Comparison of ENCODE assay signal across 12 cellular contexts in the genomic region with DNA sequence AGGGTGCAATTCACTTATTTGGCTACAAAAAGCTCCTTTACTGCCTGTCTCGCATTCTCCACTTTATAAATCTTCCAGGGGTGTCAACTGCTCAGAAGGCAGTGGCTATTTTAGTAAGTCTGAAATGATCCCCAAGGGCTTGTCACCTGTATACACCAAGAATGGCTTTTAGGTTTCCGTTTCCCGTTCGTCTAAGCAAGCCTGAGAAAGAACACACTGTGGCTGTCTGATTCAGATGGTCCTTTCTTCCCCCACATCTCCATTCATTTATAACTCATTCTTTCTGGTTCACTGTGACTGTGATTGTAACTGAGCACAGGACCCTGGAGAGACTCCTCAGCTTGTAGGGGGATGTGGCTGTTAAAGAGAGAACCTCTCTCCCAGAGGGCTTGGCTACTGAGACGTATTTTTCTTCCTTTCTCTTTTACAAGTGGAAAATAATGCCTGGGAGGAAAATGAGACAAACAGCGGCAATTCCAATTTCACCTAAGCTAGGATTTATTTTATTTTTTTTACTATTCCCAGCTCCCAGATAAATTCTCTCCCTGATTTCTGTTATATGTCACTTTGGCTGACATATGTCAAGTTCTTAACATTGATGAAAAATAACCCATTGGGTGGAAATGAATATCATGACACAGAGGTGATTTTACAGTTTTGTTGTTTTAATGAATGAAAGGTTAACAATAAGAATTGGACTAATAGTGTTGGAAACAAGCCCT.
DNase-seq lines count a peak whose midpoint lies in the region; ATAC-seq, FAIRE-seq and TF ChIP-seq lines count a peak whose summit lies in the region.
"Had no signal": no experiment of that assay in that cellular context is flagged by ENCODE, and none has a peak within 500 bp of the region (broad histone marks: within the 10 kb centered on the region; RNA-seq: fewer than 3 reads in every experiment).

No MANE protein-coding gene starts in this region.

- H3K4me3 ChIP-seq in GM08714 (ENCODE audit: low read length) (peak overlapping the region; percentile 39; the same call in 1 of the 2 replicates), HepG2 (replicated peaks in 1 of 3; ENCODE audit: insufficient read depth in 1 of 3, low read depth in 2 of 3, low read length in 3 of 3) (no peak overlapping the region), pancreas (no peak overlapping the region)
- H3K4me3 ChIP-seq: left lung had no signal

- peaks cover 0 to 7% of the 10 kb centered on the region in 2 experiments; a peak in 2 of 5 replicates for H3K27me3 ChIP-seq in HepG2 (ENCODE audit: control insufficient read depth in 1 of 2, insufficient read depth in 2 of 2, low read length in 2 of 2)
- no peaks in the 10 kb centered on the region for H3K27me3 ChIP-seq in pancreas
- H3K27me3 ChIP-seq: left lung had no signal

- WGBS in HepG2 (ENCODE audit: low lambda C conversion rate): 29% methylated on average over 6 of the region's 6 CpGs
- 82 to 84% methylated on average over 6 of the region's 6 CpGs for WGBS in pancreas, 2 donors

- intact Hi-C loops in HepG2 (cut with micrococcal nuclease; ENCODE audit: unreplicated experiment): no loop called here
- intact Hi-C loops in pancreas (cut with DNase I): no loop called here

- no peaks in the 10 kb centered on the region for H3K9me3 Mint-ChIP-seq in central memory CD8-positive, alpha-beta T cell

- H3K4me1 ChIP-seq in HepG2 (ENCODE audit: insufficient read depth, low read length) (no peaks in the 10 kb centered on the region), pancreas (no peaks in the 10 kb centered on the region)

- CTCF ChIA-PET in HepG2 (lab: Yijun Ruan, JAX; ENCODE audit: low intra/inter-chr PET ratio, low total read pairs): no interaction called here

- peak overlapping the region; percentile 72 for H3K27ac Mint-ChIP-seq in central memory CD8-positive, alpha-beta T cell (ENCODE audit: low read depth)

- FAIRE-seq in HepG2 (lab: Jason Lieb, UNC) (no peak), pancreas (lab: Jason Lieb, UNC) (no peak)
- FAIRE-seq: bronchial epithelial cell had no signal

- peak; percentile 24 for ATAC-seq in GM19035 (IDR thresholded peaks at IDR 0.05; ENCODE audit: unreplicated experiment)
- ATAC-seq in HG03108 (IDR thresholded peaks at IDR 0.05; ENCODE audit: unreplicated experiment): peak; percentile 36
- no peak for ATAC-seq in central memory CD8-positive, alpha-beta T cell (replicated peaks; ENCODE audit: extremely low read depth, poor library complexity, severe bottlenecking)
- no peak for ATAC-seq in HepG2
- no peak for ATAC-seq in pancreas
- ATAC-seq: left lung had no signal

- H3K36me3 Mint-ChIP-seq in central memory CD8-positive, alpha-beta T cell (ENCODE audit: insufficient read depth): peaks cover 12% of the 10 kb centered on the region

- H4K20me1 ChIP-seq in HepG2 (ENCODE audit: insufficient read depth, low read length): no peaks in the 10 kb centered on the region

- no peak for DNase-seq in central memory CD8-positive, alpha-beta T cell (ENCODE audit: low spot score in 2 of 2)
- no peak for DNase-seq in NCI-H1436 treated with DMSO at 0.1 percent for 48 hours (lab: John Stamatoyannopoulos, UW)
- no peak for DNase-seq in HepG2 (ENCODE audit: low spot score)
- DNase-seq in pancreas: no peak
- no peak for DNase-seq in ureter (ENCODE audit: low spot score)
- DNase-seq: DMS153, left lung, NCI-H1048 had no signal

- BruUV-seq in HepG2 (replicated peaks; lab: Mats Ljungman, UMichigan): no TSS peak

- H3K36me3 ChIP-seq in HepG2 (replicated peaks in 1 of 2; ENCODE audit: control insufficient read depth in 1 of 2, insufficient read depth in 2 of 2, low read length in 2 of 2) (no peaks in the 10 kb centered on the region), pancreas (no peaks in the 10 kb centered on the region)
- H3K36me3 ChIP-seq: left lung had no signal

- H3K79me2 ChIP-seq in HepG2 (ENCODE audit: insufficient read depth, low read length): no peaks in the 10 kb centered on the region

- POLR2A ChIA-PET in HepG2 (lab: Yijun Ruan, JAX): no interaction called here

- H3K4me3 Mint-ChIP-seq in central memory CD8-positive, alpha-beta T cell: peak overlapping the region; percentile 13

- TF ChIP-seq RAD21 in HepG2 (CRISPR knock-in tag; IDR thresholded peaks at IDR 0.05): no peak

- in situ Hi-C loops in HepG2 (cut with HindIII; ENCODE audit: extremely low pct_ligation_motif_present, low pct_unique_long_range_greater_than_20kb): no loop called here

- H3K9ac ChIP-seq in HepG2 (ENCODE audit: insufficient read depth, low read depth, low read length): no peak overlapping the region

- peaks cover 38% of the 10 kb centered on the region for H3K4me1 Mint-ChIP-seq in central memory CD8-positive, alpha-beta T cell

- no peaks in the 10 kb centered on the region for H3K27me3 Mint-ChIP-seq in central memory CD8-positive, alpha-beta T cell

- H3K27ac ChIP-seq in HepG2 (ENCODE audit: extremely low read length, insufficient read depth, low read length) (no peak overlapping the region), pancreas (no peak overlapping the region)
- H3K27ac ChIP-seq: left lung had no signal

- TF ChIP-seq CTCF in HepG2 (CRISPR knock-in tag; IDR thresholded peaks at IDR 0.05) (no peak), pancreas (IDR thresholded peaks at IDR 0.05) (no peak)

- no peak for TF ChIP-seq POLR2A in HepG2 (IDR thresholded peaks at IDR 0.05; ENCODE audit: insufficient read depth in 1 of 2, low read depth in 2 of 2, low read length in 2 of 2)

- H2AFZ ChIP-seq in HepG2 (ENCODE audit: low read length): no peak overlapping the region

- no peak overlapping the region for H3K4me2 ChIP-seq in HepG2 (ENCODE audit: low read depth, low read length)

- TF ChIP-seq EP300 in HepG2 (IDR thresholded peaks at IDR 0.05; ENCODE audit: low read depth in 2 of 2, low read length in 2 of 2) (no peak), HepG2 (CRISPR knock-in tag; IDR thresholded peaks at IDR 0.05; ENCODE audit: borderline replicate concordance) (no peak)

- no peaks in the 10 kb centered on the region for H3K9me3 ChIP-seq in HepG2 (ENCODE audit: low read length)
- no peaks in the 10 kb centered on the region for H3K9me3 ChIP-seq in pancreas

TF ChIP-seq in HepG2, 621 proteins besides CTCF, POLR2A, EP300 and RAD21 (continues in another document):
- TF ChIP-seq, protein P1, sequence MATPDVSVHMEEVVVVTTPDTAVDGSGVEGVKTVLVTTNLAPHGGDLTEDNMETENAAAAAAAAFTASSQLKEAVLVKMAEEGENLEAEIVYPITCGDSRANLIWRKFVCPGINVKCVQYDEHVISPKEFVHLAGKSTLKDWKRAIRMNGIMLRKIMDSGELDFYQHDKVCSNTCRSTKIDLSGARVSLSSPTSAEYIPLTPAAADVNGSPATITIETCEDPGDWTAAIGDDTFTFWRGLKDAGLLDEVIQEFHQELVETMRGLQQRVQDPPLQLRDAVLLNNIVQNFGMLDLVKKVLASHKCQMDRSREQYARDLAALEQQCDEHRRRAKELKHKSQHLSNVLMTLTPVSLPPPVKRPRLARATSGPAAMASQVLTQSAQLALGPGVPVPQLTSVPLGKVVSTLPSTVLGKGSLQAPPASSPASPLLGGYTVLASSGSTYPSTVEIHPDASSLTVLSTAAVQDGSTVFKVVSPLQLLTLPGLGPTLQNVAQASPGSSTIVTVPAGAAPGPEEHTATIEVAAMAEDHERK (CRISPR knock-in tag; IDR thresholded peaks at IDR 0.05; ENCODE audit: low read depth): no peak
- TF ChIP-seq YEATS4 (CRISPR knock-in tag; IDR thresholded peaks at IDR 0.05; ENCODE audit: borderline replicate concordance) (no peak), NONO (IDR thresholded peaks at IDR 0.05) (no peak), NONO (CRISPR knock-in tag; conservative IDR thresholded peaks at IDR 0.05) (no peak), SATB2 (CRISPR knock-in tag; IDR thresholded peaks at IDR 0.05) (no peak), GTF2F1 (IDR thresholded peaks at IDR 0.05; ENCODE audit: low read length) (no peak), NFATC3 (CRISPR knock-in tag; IDR thresholded peaks at IDR 0.05) (no peak), ZNF501 (CRISPR knock-in tag; IDR thresholded peaks at IDR 0.05) (no peak), ZBTB1 (CRISPR knock-in tag; IDR thresholded peaks at IDR 0.05; ENCODE audit: borderline replicate concordance) (no peak), ZBTB21 (CRISPR knock-in tag; IDR thresholded peaks at IDR 0.05) (no peak), ZNF615 (CRISPR knock-in tag; IDR thresholded peaks at IDR 0.05; ENCODE audit: borderline replicate concordance) (no peak)
- TF ChIP-seq, protein P2, sequence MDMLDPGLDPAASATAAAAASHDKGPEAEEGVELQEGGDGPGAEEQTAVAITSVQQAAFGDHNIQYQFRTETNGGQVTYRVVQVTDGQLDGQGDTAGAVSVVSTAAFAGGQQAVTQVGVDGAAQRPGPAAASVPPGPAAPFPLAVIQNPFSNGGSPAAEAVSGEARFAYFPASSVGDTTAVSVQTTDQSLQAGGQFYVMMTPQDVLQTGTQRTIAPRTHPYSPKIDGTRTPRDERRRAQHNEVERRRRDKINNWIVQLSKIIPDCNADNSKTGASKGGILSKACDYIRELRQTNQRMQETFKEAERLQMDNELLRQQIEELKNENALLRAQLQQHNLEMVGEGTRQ (IDR thresholded peaks at IDR 0.05; ENCODE audit: low read depth, low read length): no peak
- TF ChIP-seq, protein P2 (CRISPR knock-in tag; IDR thresholded peaks at IDR 0.05; ENCODE audit: borderline replicate concordance): no peak
- TF ChIP-seq, protein P3, sequence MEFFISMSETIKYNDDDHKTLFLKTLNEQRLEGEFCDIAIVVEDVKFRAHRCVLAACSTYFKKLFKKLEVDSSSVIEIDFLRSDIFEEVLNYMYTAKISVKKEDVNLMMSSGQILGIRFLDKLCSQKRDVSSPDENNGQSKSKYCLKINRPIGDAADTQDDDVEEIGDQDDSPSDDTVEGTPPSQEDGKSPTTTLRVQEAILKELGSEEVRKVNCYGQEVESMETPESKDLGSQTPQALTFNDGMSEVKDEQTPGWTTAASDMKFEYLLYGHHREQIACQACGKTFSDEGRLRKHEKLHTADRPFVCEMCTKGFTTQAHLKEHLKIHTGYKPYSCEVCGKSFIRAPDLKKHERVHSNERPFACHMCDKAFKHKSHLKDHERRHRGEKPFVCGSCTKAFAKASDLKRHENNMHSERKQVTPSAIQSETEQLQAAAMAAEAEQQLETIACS (CRISPR knock-in tag; IDR thresholded peaks at IDR 0.05): no peak
- TF ChIP-seq, protein P4, sequence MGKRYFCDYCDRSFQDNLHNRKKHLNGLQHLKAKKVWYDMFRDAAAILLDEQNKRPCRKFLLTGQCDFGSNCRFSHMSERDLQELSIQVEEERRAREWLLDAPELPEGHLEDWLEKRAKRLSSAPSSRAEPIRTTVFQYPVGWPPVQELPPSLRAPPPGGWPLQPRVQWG (CRISPR knock-in tag; IDR thresholded peaks at IDR 0.05; ENCODE audit: borderline replicate concordance, low read depth): no peak

Comparison
In these comparisons a context has a peak if more than half of its experiments do, and no peak if none do; other contexts are left out.
1. ATAC-seq: peak in GM19035 (single experiment) and HG03108 (single experiment); none in central memory CD8-positive, alpha-beta T cell (single experiment), HepG2 (single experiment) and pancreas (0 of 4).